Comparison of ENCODE assay signal across 22 cellular contexts in genomic region chr2:223824301-223824700, GRCh38. TPM values are rescaled to one million over a fixed set of nuclear protein-coding genes. Genes with fewer than 3 reads are reported as not detected.
DNase-seq lines count a peak whose midpoint lies in the region; ATAC-seq, FAIRE-seq and TF ChIP-seq lines count a peak whose summit lies in the region.
"Had no signal": no experiment of that assay in that cellular context is flagged by ENCODE, and none has a peak within 500 bp of the region (broad histone marks: within the 10 kb centered on the region; RNA-seq: fewer than 3 reads in every experiment).

No MANE protein-coding gene starts in this region.

- H3K4me1 Mint-ChIP-seq in MCF 10A (ENCODE audit: insufficient read depth, unreplicated experiment) = peaks cover 20% of the 10 kb centered on the region
- H3K4me1 Mint-ChIP-seq in activated CD4-positive, alpha-beta T cell treated with anti-CD3 and anti-CD28 coated beads, Interleukin-2, amount 10 ng/mL, durations not matched to agents 7 days and 5 days = peaks cover 3% of the 10 kb centered on the region

- peaks cover 5% of the 10 kb centered on the region; the same call in 1 of the 2 replicates for H3F3A ChIP-seq in OCI-LY1 (ENCODE audit: insufficient read depth, low read length)

- H3K9me1 ChIP-seq in K562 (ENCODE audit: control insufficient read depth, insufficient read depth, low read length) = no peaks in the 10 kb centered on the region

- no peaks in the 10 kb centered on the region for H3K9me2 ChIP-seq in OCI-LY1 (ENCODE audit: low read depth, low read length)

- peak overlapping the region; percentile 8; the same call in 1 of the 2 replicates for H3K9ac ChIP-seq in OCI-LY1 (ENCODE audit: low read length)
- no peak overlapping the region for H3K9ac ChIP-seq in K562 (ENCODE audit: insufficient read depth in 1 of 2, low read depth in 2 of 2, low read length in 2 of 2)
- H3K9ac ChIP-seq: BLaER1 had no signal

- H3K9me3 ChIP-seq in breast epithelium (no peaks in the 10 kb centered on the region), OCI-LY1 (ENCODE audit: low read length) (no peaks in the 10 kb centered on the region), K562 (replicated peaks; ENCODE audit: control insufficient read depth, insufficient read depth, low read depth, low read length) (no peaks in the 10 kb centered on the region)

- peaks cover 12% of the 10 kb centered on the region for H3K36me3 Mint-ChIP-seq in MCF 10A (ENCODE audit: insufficient read depth, unreplicated experiment)
- peaks cover 2% of the 10 kb centered on the region for H3K36me3 Mint-ChIP-seq in activated CD4-positive, alpha-beta T cell treated with anti-CD3 and anti-CD28 coated beads, Interleukin-2, amount 10 ng/mL, durations not matched to agents 7 days and 5 days (ENCODE audit: low read depth)

- no peaks in the 10 kb centered on the region for H3K9me3 Mint-ChIP-seq in MCF 10A (ENCODE audit: unreplicated experiment)
- no peaks in the 10 kb centered on the region for H3K9me3 Mint-ChIP-seq in activated CD4-positive, alpha-beta T cell treated with anti-CD3 and anti-CD28 coated beads, Interleukin-2, amount 10 ng/mL, durations not matched to agents 7 days and 5 days

- H3K27ac Mint-ChIP-seq in MCF 10A (ENCODE audit: low read depth, unreplicated experiment) = peak overlapping the region; percentile 44
- no peak overlapping the region for H3K27ac Mint-ChIP-seq in activated CD4-positive, alpha-beta T cell treated with anti-CD3 and anti-CD28 coated beads, Interleukin-2, amount 10 ng/mL, durations not matched to agents 7 days and 5 days
- H3K27ac Mint-ChIP-seq: CD4-positive, CD25-positive, alpha-beta regulatory T cell had no signal

- ATAC-seq in K562 (peak; percentile 34; the same call in 2 of the 3 replicates), left colon (no peak)

- no TSS peak for BruUV-seq in MCF 10A (replicated peaks; lab: Mats Ljungman, UMichigan)
- BruUV-seq in K562 (replicated peaks; lab: Mats Ljungman, UMichigan) = no TSS peak

- in situ Hi-C loops in K562 (cut with MboI) = loop anchor here (25.0 kb wide), 1 partner anchor 862 kb away; no protein-coding TSS in a partner anchor

- no peak overlapping the region for H3K27ac ChIP-seq in breast epithelium
- peak overlapping the region; percentile 95 for H3K27ac ChIP-seq in OCI-LY1 (ENCODE audit: low read depth, low read length, poor library complexity, severe bottlenecking)
- no peak overlapping the region for H3K27ac ChIP-seq in K562 (ENCODE audit: extremely low read depth, low read depth, low read length)
- H3K27ac ChIP-seq in coronary artery = no peak overlapping the region
- H3K27ac ChIP-seq: BLaER1, SK-N-MC had no signal

- no peaks in the 10 kb centered on the region for H3K27me3 ChIP-seq in breast epithelium
- H3K27me3 ChIP-seq in OCI-LY1 (ENCODE audit: insufficient read depth, low read length) = no peaks in the 10 kb centered on the region
- H3K27me3 ChIP-seq in K562 (ENCODE audit: control insufficient read depth in 2 of 2, insufficient read depth in 2 of 2, low read length in 2 of 2) = 0 out of 5 replicates have a peak, but pooled peaks cover 0 to 4% of the 10 kb centered on the region in 2 experiments
- H3K27me3 ChIP-seq: BLaER1 had no signal

- H3K4me1 ChIP-seq in breast epithelium (no peaks in the 10 kb centered on the region), OCI-LY1 (ENCODE audit: insufficient read depth, low read length, severe bottlenecking) (peaks cover 76% of the 10 kb centered on the region), K562 (replicated peaks in 1 of 2; ENCODE audit: control insufficient read depth in 2 of 2, insufficient read depth in 2 of 2, low read length in 2 of 2) (no peaks in the 10 kb centered on the region; a peak in 1 of 5 replicates)
- H3K4me1 ChIP-seq: BLaER1 had no signal

- H3K79me2 ChIP-seq in OCI-LY1 (ENCODE audit: insufficient read depth, low read length) (peaks cover 56% of the 10 kb centered on the region), K562 (ENCODE audit: control insufficient read depth, insufficient read depth, low read length) (no peaks in the 10 kb centered on the region)

- H2AFZ ChIP-seq in OCI-LY1 (ENCODE audit: low read length) = no peak overlapping the region
- H2AFZ ChIP-seq in K562 (ENCODE audit: low read depth, low read length) = no peak overlapping the region

- TF ChIP-seq CTCF in MCF 10A (IDR thresholded peaks at IDR 0.05; ENCODE audit: unreplicated experiment) (no peak), breast epithelium (IDR thresholded peaks at IDR 0.05) (no peak), OCI-LY1 (IDR thresholded peaks at IDR 0.05; ENCODE audit: low read length) (no peak), K562 (IDR thresholded peaks at IDR 0.05 in 2 of 3, conservative IDR thresholded peaks at IDR 0.05 in 1 of 3; ENCODE audit: insufficient read depth in 2 of 3, low read depth in 1 of 3, low read length in 3 of 3) (no peak), coronary artery (IDR thresholded peaks at IDR 0.05) (no peak)

- H4K20me1 ChIP-seq in OCI-LY1 (ENCODE audit: insufficient read depth, low read length) (no peaks in the 10 kb centered on the region), K562 (replicated peaks; ENCODE audit: control insufficient read depth, insufficient read depth, low read length) (no peaks in the 10 kb centered on the region)
- H4K20me1 ChIP-seq: BLaER1 had no signal

- no peaks in the 10 kb centered on the region for H3K36me3 ChIP-seq in breast epithelium
- H3K36me3 ChIP-seq in OCI-LY1 (ENCODE audit: insufficient read depth, low read length) = peaks cover 13% of the 10 kb centered on the region; the same call in 1 of the 2 replicates
- no peaks in the 10 kb centered on the region for H3K36me3 ChIP-seq in K562 (ENCODE audit: control insufficient read depth, insufficient read depth, low read length)
- H3K36me3 ChIP-seq: BLaER1 had no signal

- intact Hi-C loops in MCF 10A (cut with micrococcal nuclease) = no loop called here
- intact Hi-C loops in breast epithelium (cut with DNase I; ENCODE audit: low total_unique reads) = no loop called here
- intact Hi-C loops in K562 (cut with micrococcal nuclease) = no loop called here
- intact Hi-C loops in left colon (cut with DNase I, micrococcal nuclease) = no loop called here

- H3K4me3 ChIP-seq in breast epithelium = no peak overlapping the region
- peak overlapping the region; percentile 14 for H3K4me3 ChIP-seq in OCI-LY1 (ENCODE audit: low read depth, low read length, poor library complexity, severe bottlenecking)
- H3K4me3 ChIP-seq in K562 = no peak overlapping the region
- H3K4me3 ChIP-seq in coronary artery = no peak overlapping the region
- H3K4me3 ChIP-seq: BLaER1, SK-N-MC had no signal

- no peak for DNase-seq in MCF 10A (ENCODE audit: unreplicated experiment)
- DNase-seq in breast epithelium (ENCODE audit: low spot score in 2 of 2) = no peak
- no peak for DNase-seq in K562 (ENCODE audit: extremely low read depth in 1 of 4, low spot score in 3 of 4)
- DNase-seq in left colon = no peak
- no peak for DNase-seq in activated CD4-positive, alpha-beta T cell treated with anti-CD3 and anti-CD28 coated beads, Interleukin-2, amount 10 ng/mL, durations not matched to agents 7 days and 5 days
- DNase-seq in coronary artery (ENCODE audit: low spot score) = no peak
- DNase-seq: CD4-positive, CD25-positive, alpha-beta regulatory T cell; DMS53; KG1; MM.1S; NCI-H1417; NCI-H1694 treated with DMSO at 0.1 percent for 48 hours; NCI-H2081; NCI-H2227 treated with DMSO at 0.1 percent for 48 hours; NCI-H526 treated with DMSO at 0.1 percent for 48 hours; OCI-M1; SIG-M5 had no signal

- FAIRE-seq in K562 (lab: Jason Lieb, UNC) = no peak
- FAIRE-seq: GM19239, RCC 7860 had no signal

- no peak for TF ChIP-seq RAD21 in K562 (CRISPR knock-in tag; conservative IDR thresholded peaks at IDR 0.05 in 1 of 2, IDR thresholded peaks at IDR 0.05 in 1 of 2)

- H3K27me3 Mint-ChIP-seq in MCF 10A (ENCODE audit: insufficient read depth, unreplicated experiment) = no peaks in the 10 kb centered on the region
- no peaks in the 10 kb centered on the region for H3K27me3 Mint-ChIP-seq in activated CD4-positive, alpha-beta T cell treated with anti-CD3 and anti-CD28 coated beads, Interleukin-2, amount 10 ng/mL, durations not matched to agents 7 days and 5 days
- H3K27me3 Mint-ChIP-seq: CD4-positive, CD25-positive, alpha-beta regulatory T cell had no signal

- WGBS in K562 (ENCODE audit: insufficient coverage, low coverage, missing lambda C conversion rate) = 59% methylated on average over 8 of the region's 8 CpGs

- no peak for TF ChIP-seq EP300 in K562 (IDR thresholded peaks at IDR 0.05; ENCODE audit: low read length)

- CTCF ChIA-PET in MCF 10A (lab: Yijun Ruan, JAX) = interaction anchor here (0.6 to 0.8 kb wide), 3 partner anchors 10 to 916 kb away, joined by 3 to 4 read pairs (median 4); no protein-coding TSS in a partner anchor
- CTCF ChIA-PET in K562 (lab: Yijun Ruan, JAX; ENCODE audit: low intra/inter-chr PET ratio) = no interaction called here
- CTCF ChIA-PET in activated CD4-positive, alpha-beta T cell treated with anti-CD3 and anti-CD28 coated beads, Interleukin-2, amount 10 ng/mL, durations not matched to agents 7 days and 5 days (lab: Charles Lee) = no interaction called here

- POLR2A ChIA-PET in MCF 10A (lab: Yijun Ruan, JAX) (interaction anchor here (1.4 to 1.7 kb wide), 2 partner anchors 10 to 14 kb away, joined by 5 to 9 read pairs; no protein-coding TSS in a partner anchor), K562 (lab: Yijun Ruan, JAX) (no interaction called here)
- POLR2A ChIA-PET in activated CD4-positive, alpha-beta T cell treated with anti-CD3 and anti-CD28 coated beads, Interleukin-2, amount 10 ng/mL, durations not matched to agents 7 days and 5 days (lab: Charles Lee) = no interaction called here

- H3K4me2 ChIP-seq in OCI-LY1 (ENCODE audit: low read length) (peak overlapping the region; percentile 50), K562 (ENCODE audit: insufficient read depth, low read length) (no peak overlapping the region)
- H3K4me2 ChIP-seq: BLaER1 had no signal

- no peak overlapping the region for H3K4me3 Mint-ChIP-seq in MCF 10A (ENCODE audit: unreplicated experiment)
- no peak overlapping the region for H3K4me3 Mint-ChIP-seq in activated CD4-positive, alpha-beta T cell treated with anti-CD3 and anti-CD28 coated beads, Interleukin-2, amount 10 ng/mL, durations not matched to agents 7 days and 5 days
- H3K4me3 Mint-ChIP-seq: CD4-positive, CD25-positive, alpha-beta regulatory T cell had no signal

- TF ChIP-seq POLR2A in breast epithelium (IDR thresholded peaks at IDR 0.05) (no peak), K562 (conservative IDR thresholded peaks at IDR 0.05) (no peak)

RNA-seq across cellular contexts. Expression of gene AP1S3, which starts 13.1 kb away (rescaled TPM):
- total RNA-seq in MCF 10A (2022) (56.9 and 57.7 TPM in 2 replicates), breast epithelium (1 to 10 TPM; 2.1 to 9.5 (median 4.7) TPM), K562 (2014; rRNA removed) (1.5 and 2.3 TPM in 2 replicates), K562 (2014; rRNA removed; fragmentation: Illumina TruSeq; extraction: Trizol) (2.3 and 2.4 TPM in 2 replicates), K562 (2015; rRNA removed; fragmentation: Illumina TruSeq; extraction: Trizol) (2.1 and 2.3 TPM in 2 replicates), K562 (2021) (2.5 TPM in 2 replicates), left colon (10 to 100 TPM in 1 of 2 donors, 1 to 10 TPM in 1; 7.0 to 13.5 TPM)
- 0.93 and 0.95 TPM in 2 replicates for total RNA-seq in K562 (2011; cell fraction: chromatin; rRNA removed; ENCODE audit: low replicate concordance)
- not detected in 2 replicates for total RNA-seq in K562 (2011; cell fraction: nucleolus; rRNA removed)
- 0.29 and 0.76 TPM in 2 replicates for total RNA-seq in K562 (2011; cell fraction: nucleoplasm; rRNA removed)
- polyA plus RNA-seq in K562 (2011; rRNA removed) (0.50 and 0.51 TPM in 2 replicates), K562 (2014; fragmentation: Illumina TruSeq; extraction: Trizol) (1.9 and 2.3 TPM in 2 replicates), K562 (2014; fragmentation: Nextera tagmentation; extraction: Ambion mirVana) (under 1 TPM; 0.53 to 0.99 TPM), K562 (2014; rRNA removed) (2.1 and 3.8 TPM in 2 replicates)
- polyA plus RNA-seq in K562 (2011; cell fraction: cytosol; rRNA removed) = 0.25 and 0.53 TPM in 2 replicates
- polyA plus RNA-seq in K562 (2011; cell fraction: nucleus; rRNA removed) = 0.17 and 0.20 TPM in 2 replicates
- 1.1 and 2.2 TPM in 2 replicates for polyA plus RNA-seq in K562 (2012)
- polyA minus RNA-seq in K562 (2011; rRNA and poly(A)+ RNA removed) = 0.39 and 0.60 TPM in 2 replicates
- not detected in 2 replicates for polyA minus RNA-seq in K562 (2011; cell fraction: cytosol; rRNA and poly(A)+ RNA removed)
- polyA minus RNA-seq in K562 (2011; cell fraction: nucleus; rRNA and poly(A)+ RNA removed) = 0.67 TPM in 1 of 2 replicates, not detected in the other
- total RNA-seq in activated CD4-positive, alpha-beta T cell treated with anti-CD3 and anti-CD28 coated beads, Interleukin-2, amount 10 ng/mL, durations not matched to agents 7 days and 5 days = 1 to 10 TPM; 6.5 to 7.5 TPM
